Comparison of ENCODE assay signal across 9 cellular contexts in genomic region chr18:54358495-54358793, GRCh38. TPM values are rescaled to one million over a fixed set of nuclear protein-coding genes. Genes with fewer than 3 reads are reported as not detected.
DNase-seq lines count a peak whose midpoint lies in the region; ATAC-seq and TF ChIP-seq lines count a peak whose summit lies in the region.
"Had no signal": no experiment of that assay in that cellular context is flagged by ENCODE, and none has a peak within 500 bp of the region (broad histone marks: within the 10 kb centered on the region; RNA-seq: fewer than 3 reads in every experiment).

No MANE protein-coding gene starts in this region.

- peak overlapping the region; percentile 69 for H3K4me2 ChIP-seq in trophoblast cell (ENCODE audit: low read length)

- ATAC-seq in HG02970 (IDR thresholded peaks at IDR 0.05; ENCODE audit: low FRiP score, unreplicated experiment) = peak; percentile 2
- ATAC-seq in T-helper 17 cell = peak; percentile 0
- peak; percentile 12 for ATAC-seq in gastroesophageal sphincter

- H3K18ac ChIP-seq in trophoblast cell (ENCODE audit: low read length) = peak overlapping the region; percentile 67

- H3K9me3 ChIP-seq in T-helper 17 cell (ENCODE audit: control insufficient read depth, low read length, poor library complexity, severe bottlenecking) (no peaks in the 10 kb centered on the region), gastroesophageal sphincter (no peaks in the 10 kb centered on the region), trophoblast cell (ENCODE audit: insufficient read depth, low read depth, low read length) (no peaks in the 10 kb centered on the region)

- H3K79me2 ChIP-seq in trophoblast cell (ENCODE audit: control insufficient read depth, insufficient read depth, low read length, poor library complexity) = peaks cover 7% of the 10 kb centered on the region

- TF ChIP-seq EP300 in gastroesophageal sphincter (IDR thresholded peaks at IDR 0.05) = no peak

- peak overlapping the region; percentile 97 for H3K27ac Mint-ChIP-seq in activated T-cell treated with anti-CD3 and anti-CD28 coated beads, Interleukin-2, amount 50 U/mL, for 24 hours
- peak overlapping the region; percentile 98 for H3K27ac Mint-ChIP-seq in T-helper 17 cell

- WGBS in gastroesophageal sphincter (ENCODE audit: low coverage in 1 of 2), 2 donors = 0 to 2% methylated on average over 10 to 15 of the region's 15 CpGs
- no CpG with 5 or more reads among the region's 15 CpGs for WGBS in trophoblast cell (ENCODE audit: extremely low coverage, insufficient coverage, insufficient read length)

- peaks cover 2% of the 10 kb centered on the region for H3K27me3 Mint-ChIP-seq in activated T-cell treated with anti-CD3 and anti-CD28 coated beads, Interleukin-2, amount 50 U/mL, for 24 hours
- peaks cover 11% of the 10 kb centered on the region for H3K27me3 Mint-ChIP-seq in T-helper 17 cell

- no peak overlapping the region for H3K23ac ChIP-seq in trophoblast cell (ENCODE audit: low read length)

- H3K36me3 Mint-ChIP-seq in activated T-cell treated with anti-CD3 and anti-CD28 coated beads, Interleukin-2, amount 50 U/mL, for 24 hours (ENCODE audit: low read depth) = peaks cover 24% of the 10 kb centered on the region
- peaks cover 4% of the 10 kb centered on the region for H3K36me3 Mint-ChIP-seq in T-helper 17 cell (ENCODE audit: low read depth)

- H2BK5ac ChIP-seq in trophoblast cell (ENCODE audit: low read depth, low read length, poor library complexity) = peak overlapping the region; percentile 50

- H4K91ac ChIP-seq in trophoblast cell (ENCODE audit: low read depth, low read length) = peak overlapping the region; percentile 86

- H3K27me3 ChIP-seq in gastroesophageal sphincter (no peaks in the 10 kb centered on the region), trophoblast cell (ENCODE audit: insufficient read depth, low read length) (no peaks in the 10 kb centered on the region)

- H3K4me1 ChIP-seq in gastroesophageal sphincter (peaks cover 0 to 12% (median 0%) of the 10 kb centered on the region in 3 donors), trophoblast cell (ENCODE audit: control insufficient read depth in 1 of 2, insufficient read depth in 2 of 2, low read length in 2 of 2) (peaks cover 0 to 2% of the 10 kb centered on the region in 2 experiments)

- no peak overlapping the region for H2AK5ac ChIP-seq in trophoblast cell (ENCODE audit: low read length)

- H3K9me3 Mint-ChIP-seq in activated T-cell treated with anti-CD3 and anti-CD28 coated beads, Interleukin-2, amount 50 U/mL, for 24 hours = no peaks in the 10 kb centered on the region

- peaks cover 10% of the 10 kb centered on the region for H3K79me1 ChIP-seq in trophoblast cell (ENCODE audit: low read length)

- H3K36me3 ChIP-seq in gastroesophageal sphincter (peaks cover 0 to 5% of the 10 kb centered on the region in 2 donors), trophoblast cell (ENCODE audit: control insufficient read depth in 1 of 2, insufficient read depth in 2 of 2, low read length in 2 of 2) (peaks cover 0 to 2% of the 10 kb centered on the region in 2 experiments)

- no peak for DNase-seq in activated T-cell treated with anti-CD3 and anti-CD28 coated beads, Interleukin-2, amount 50 U/mL, for 24 hours
- DNase-seq in activated T-cell treated with anti-CD3 and anti-CD28 coated beads, Interleukin-2, amount 50 U/mL, for 1 hour = no peak
- no peak for DNase-seq in T-helper 17 cell
- peak in 1 of 2 donors; percentile 37 for DNase-seq in trophoblast cell
- no peak for DNase-seq in NCI-H2029 (lab: John Stamatoyannopoulos, UW)
- DNase-seq in islet precursor cell = no peak

- peak overlapping the region; percentile 64 for H3K9ac ChIP-seq in trophoblast cell (ENCODE audit: low read length)

- H3K27ac ChIP-seq in gastroesophageal sphincter = peak overlapping the region in 1 of 4 donors; percentile 78
- peak overlapping the region; percentile 78 for H3K27ac ChIP-seq in trophoblast cell (ENCODE audit: low read depth, low read length)

- peak overlapping the region; percentile 80 for H2AFZ ChIP-seq in trophoblast cell (ENCODE audit: insufficient read depth, low read length, poor library complexity)

- H3K14ac ChIP-seq in trophoblast cell (ENCODE audit: low read length) = peak overlapping the region; percentile 82

- H2BK120ac ChIP-seq in trophoblast cell (ENCODE audit: insufficient read depth, low read length, poor library complexity) = peak overlapping the region; percentile 74

- TF ChIP-seq POLR2A in gastroesophageal sphincter (IDR thresholded peaks at IDR 0.05) = no peak

- TF ChIP-seq CTCF in gastroesophageal sphincter (IDR thresholded peaks at IDR 0.05) = no peak

- H2BK12ac ChIP-seq in trophoblast cell (ENCODE audit: low read length) = no peak overlapping the region

- H3K4me1 Mint-ChIP-seq in activated T-cell treated with anti-CD3 and anti-CD28 coated beads, Interleukin-2, amount 50 U/mL, for 24 hours (ENCODE audit: low read depth) = peaks cover 14% of the 10 kb centered on the region
- H3K4me1 Mint-ChIP-seq in T-helper 17 cell = peaks cover 13% of the 10 kb centered on the region

- H4K8ac ChIP-seq in trophoblast cell (ENCODE audit: low read depth, low read length) = peak overlapping the region; percentile 81

- H3K4me3 Mint-ChIP-seq in activated T-cell treated with anti-CD3 and anti-CD28 coated beads, Interleukin-2, amount 50 U/mL, for 24 hours = peak overlapping the region; percentile 100
- H3K4me3 Mint-ChIP-seq in T-helper 17 cell = peak overlapping the region; percentile 100

- H3K4me3 ChIP-seq in gastroesophageal sphincter = peak overlapping the region; percentile 71 to 90
- peak overlapping the region; percentile 90 for H3K4me3 ChIP-seq in trophoblast cell (ENCODE audit: low read depth, low read length)

- peak overlapping the region; percentile 78 for H4K12ac ChIP-seq in trophoblast cell (ENCODE audit: low read depth, low read length)

- H3K4ac ChIP-seq in trophoblast cell (ENCODE audit: low read depth, low read length) = peak overlapping the region; percentile 17

RNA-seq across cellular contexts. Expression of gene C18orf54, which starts 0.7 kb away (rescaled TPM):
- total RNA-seq in T-helper 17 cell (1 to 10 TPM in 1 of 2 donors, under 1 TPM in 1; 0.92 to 1.5 TPM), gastroesophageal sphincter (1 to 10 TPM; 1.4 to 2.6 (median 1.9) TPM)
- polyA plus RNA-seq in trophoblast cell (2013) = 13.2 and 14.1 TPM in 2 replicates

RNA-seq across cellular contexts. Expression of gene STARD6, which starts 0.8 kb away (rescaled TPM):
- total RNA-seq in T-helper 17 cell (not detected), gastroesophageal sphincter (not detected)
- polyA plus RNA-seq in trophoblast cell (2013) = 0.04 and 0.05 TPM in 2 replicates
- total RNA-seq: myocyte had no signal
